In genomic region chr11:1749787-1750351, GRCh38 we compare ENCODE assay signal across 9 cellular contexts. TPM values are rescaled to one million over a fixed set of nuclear protein-coding genes. Genes with fewer than 3 reads are reported as not detected.
A peak's percentile ranks its signal among the peaks of the same experiment; 100 is the strongest.
DNase-seq lines count a peak whose midpoint lies in the region; ATAC-seq and TF ChIP-seq lines count a peak whose summit lies in the region.
"Had no signal": no experiment of that assay in that cellular context is flagged by ENCODE, and none has a peak within 500 bp of the region (broad histone marks: within the 10 kb centered on the region; RNA-seq: fewer than 3 reads in every experiment).

No MANE protein-coding gene starts in this region.

- H3K27ac Mint-ChIP-seq in progenitor cell of endocrine pancreas, result peak overlapping the region; percentile 43

- peak; percentile 57 for DNase-seq in DMS53 (lab: John Stamatoyannopoulos, UW)
- DNase-seq in RPMI7951 (ENCODE audit: low read depth), result peak; percentile 93
- no peak for DNase-seq in progenitor cell of endocrine pancreas (ENCODE audit: low spot score, unreplicated experiment)
- no peak for DNase-seq in GM19238 (ENCODE audit: insufficient read length, low spot score)
- DNase-seq in SHP77 treated with DMSO at 0.1 percent for 48 hours (lab: John Stamatoyannopoulos, UW), result no peak
- DNase-seq in superior temporal gyrus (ENCODE audit: extremely low spot score), result no peak
- no peak for DNase-seq in RPMI8226
- DNase-seq: NCI-H1930 had no signal

- peak overlapping the region; percentile 50 for H3K4me3 Mint-ChIP-seq in progenitor cell of endocrine pancreas (ENCODE audit: low read depth)

- ATAC-seq in esophagus mucosa, result peak; percentile 3

- peaks cover 9% of the 10 kb centered on the region for H3K4me1 Mint-ChIP-seq in progenitor cell of endocrine pancreas (ENCODE audit: low read depth)

- no peak for TF ChIP-seq CTCF in progenitor cell of endocrine pancreas (IDR thresholded peaks at IDR 0.05; ENCODE audit: unreplicated experiment)

- H3K9me3 Mint-ChIP-seq in progenitor cell of endocrine pancreas (ENCODE audit: low read depth), result peaks cover 4% of the 10 kb centered on the region

- H3K36me3 Mint-ChIP-seq in progenitor cell of endocrine pancreas (ENCODE audit: insufficient read depth), result no peaks in the 10 kb centered on the region

- peaks cover 35% of the 10 kb centered on the region for H3K27me3 Mint-ChIP-seq in progenitor cell of endocrine pancreas

RNA-seq across cellular contexts. Expression of gene IFITM10, which starts 0.5 kb away (rescaled TPM):
- total RNA-seq in RPMI7951 (2014; rRNA removed; shearing (Covaris generic)), result 4.3 and 6.6 TPM in 2 replicates
- 0.96 TPM for total RNA-seq in esophagus mucosa
- 1.2 TPM in 2 replicates for total RNA-seq in progenitor cell of endocrine pancreas

RNA-seq across cellular contexts. Expression of gene CTSD, which starts 13.9 kb away (rescaled TPM):
- total RNA-seq in RPMI7951 (2014; rRNA removed; shearing (Covaris generic)), result 383 and 388 TPM in 2 replicates
- 583 TPM for total RNA-seq in esophagus mucosa
- 158 and 163 TPM in 2 replicates for total RNA-seq in progenitor cell of endocrine pancreas

RNA-seq across cellular contexts. Expression of gene KRTAP5-6, which starts 52.9 kb away (rescaled TPM):
- not detected in 2 replicates for total RNA-seq in RPMI7951 (2014; rRNA removed; shearing (Covaris generic))
- not detected for total RNA-seq in esophagus mucosa
- total RNA-seq in progenitor cell of endocrine pancreas, result not detected in 2 replicates

Comparison
In these comparisons a context has a peak if more than half of its experiments do, and no peak if none do; other contexts are left out.
1. DNase-seq: peak in DMS53 (single experiment) and RPMI7951 (single experiment); none in progenitor cell of endocrine pancreas (single experiment), GM19238 (single experiment), SHP77 treated with DMSO at 0.1 percent for 48 hours (single experiment), superior temporal gyrus (single experiment) and RPMI8226 (single experiment).